Comparison of ENCODE assay signal across 28 cellular contexts in genomic region chr20:45506398-45506797, GRCh38. TPM values are rescaled to one million over a fixed set of nuclear protein-coding genes. Genes with fewer than 3 reads are reported as not detected.
"Had no signal": no experiment of that assay in that cellular context is flagged by ENCODE, and none has a peak within 500 bp of the region (broad histone marks: within the 10 kb centered on the region; RNA-seq: fewer than 3 reads in every experiment).

No MANE protein-coding gene starts in this region.

- H3K9me3 Mint-ChIP-seq: activated naive CD4-positive, alpha-beta T cell treated with anti-CD3 and anti-CD28 coated beads, Interleukin-2, amount 50 U/mL, for 72 hours; activated naive CD8-positive, alpha-beta T cell treated with anti-CD3 and anti-CD28 coated beads, Interleukin-2, amount 50 U/mL, for 24 hours; activated T-cell treated with anti-CD3 and anti-CD28 coated beads, Interleukin-2, amount 50 U/mL, for 24 hours; activated T-helper 1 cell treated with anti-CD3 and anti-CD28 coated beads, Interleukin-12 subunit alpha, Interleukin-12 subunit beta, Interleukin-2, Interleukin-4 antibody, amounts not matched to agents 30 ng/mL and 10 ng/mL and 1 ng/mL, durations not matched to agents 14 hours and 24 hours and 36 hours; brain; T-helper 1 cell treated with Interleukin-12 subunit alpha and Interleukin-12 subunit beta and Interleukin-4 antibody, amounts not matched to agents 30 μg/mL and 1 μg/mL, for 36 hours had no signal

- H3K36me3 Mint-ChIP-seq: activated CD8-positive, alpha-beta memory T cell treated with anti-CD3 and anti-CD28 coated beads, Interleukin-2, amount 10 ng/mL, durations not matched to agents 7 days and 5 days; activated naive CD4-positive, alpha-beta T cell treated with anti-CD3 and anti-CD28 coated beads, Interleukin-2, amount 50 U/mL, for 72 hours; brain had no signal

- ATAC-seq: activated CD8-positive, alpha-beta T cell treated with anti-CD3 and anti-CD28 coated beads, Interleukin-2, amount 10 ng/mL, durations not matched to agents 7 days and 5 days had no signal

- H3K27ac Mint-ChIP-seq: activated CD8-positive, alpha-beta memory T cell treated with anti-CD3 and anti-CD28 coated beads, Interleukin-2, amount 10 ng/mL, durations not matched to agents 7 days and 5 days; activated CD8-positive, alpha-beta T cell treated with anti-CD3 and anti-CD28 coated beads, Interleukin-2, amount 10 ng/mL, durations not matched to agents 7 days and 5 days; activated naive CD4-positive, alpha-beta T cell treated with anti-CD3 and anti-CD28 coated beads, Interleukin-2, amount 50 U/mL, for 72 hours; activated naive CD8-positive, alpha-beta T cell treated with anti-CD3 and anti-CD28 coated beads, Interleukin-2, amount 50 U/mL, for 24 hours; activated T-cell treated with anti-CD3 and anti-CD28 coated beads, Interleukin-2, amount 50 U/mL, for 24 hours; activated T-helper 1 cell treated with anti-CD3 and anti-CD28 coated beads, Interleukin-12 subunit alpha, Interleukin-12 subunit beta, Interleukin-2, Interleukin-4 antibody, amounts not matched to agents 30 ng/mL and 10 ng/mL and 1 ng/mL, durations not matched to agents 14 hours and 24 hours and 36 hours; brain; T-helper 1 cell treated with Interleukin-12 subunit alpha and Interleukin-12 subunit beta and Interleukin-4 antibody, amounts not matched to agents 30 μg/mL and 1 μg/mL, for 36 hours had no signal

- DNase-seq: activated CD4-positive, alpha-beta T cell treated with anti-CD3 and anti-CD28 coated beads for 48 hours; activated CD4-positive, alpha-beta T cell treated with anti-CD3 and anti-CD28 coated beads, Interleukin-2, amount 50 U/mL, for 4 hours; activated CD4-positive, CD25-positive, alpha-beta regulatory T cell treated with anti-CD3 and anti-CD28 coated beads, Interleukin-2, amount 50 U/mL, for 72 hours; activated CD8-positive, alpha-beta memory T cell treated with anti-CD3 and anti-CD28 coated beads, Interleukin-2, amount 10 ng/mL, durations not matched to agents 7 days and 5 days; activated CD8-positive, alpha-beta T cell treated with anti-CD3 and anti-CD28 coated beads, Interleukin-2, amount 10 ng/mL, durations not matched to agents 7 days and 5 days; activated effector memory CD4-positive, alpha-beta T cell treated with Interleukin-2 at 50 U/mL for 16 hours; activated naive CD4-positive, alpha-beta T cell treated with Interleukin-2 at 50 U/mL for 16 hours; activated naive CD8-positive, alpha-beta T cell treated with anti-CD3 and anti-CD28 coated beads, Interleukin-2, amount 50 U/mL, for 24 hours; activated T-cell treated with anti-CD3 and anti-CD28 coated beads, Interleukin-2, amount 50 U/mL, for 24 hours; amniotic stem cell; cerebellar nuclear complex; NCI-H1105; NCI-H1436; NCI-H1694 treated with DMSO at 0.1 percent for 48 hours; NCI-H2029 treated with DMSO at 0.1 percent for 48 hours; NCI-H345; NCI-H510A; NCI-H526 treated with DMSO at 0.1 percent for 48 hours; NCI-H82; NK-92 treated with Interleukin-12 subunit alpha and Interleukin-12 subunit beta, amount 100 ng/mL, for 24 hours; SHP77 treated with DMSO at 0.1 percent for 48 hours had no signal

- H3K4me3 Mint-ChIP-seq: activated CD8-positive, alpha-beta memory T cell treated with anti-CD3 and anti-CD28 coated beads, Interleukin-2, amount 10 ng/mL, durations not matched to agents 7 days and 5 days; activated CD8-positive, alpha-beta T cell treated with anti-CD3 and anti-CD28 coated beads, Interleukin-2, amount 10 ng/mL, durations not matched to agents 7 days and 5 days; activated naive CD8-positive, alpha-beta T cell treated with anti-CD3 and anti-CD28 coated beads, Interleukin-2, amount 50 U/mL, for 24 hours; activated T-cell treated with anti-CD3 and anti-CD28 coated beads, Interleukin-2, amount 50 U/mL, for 24 hours; activated T-helper 1 cell treated with anti-CD3 and anti-CD28 coated beads, Interleukin-12 subunit alpha, Interleukin-12 subunit beta, Interleukin-2, Interleukin-4 antibody, amounts not matched to agents 30 ng/mL and 10 ng/mL and 1 ng/mL, durations not matched to agents 14 hours and 24 hours and 36 hours; brain; T-helper 1 cell treated with Interleukin-12 subunit alpha and Interleukin-12 subunit beta and Interleukin-4 antibody, amounts not matched to agents 30 μg/mL and 1 μg/mL, for 36 hours had no signal

- FAIRE-seq: astrocyte had no signal

- H3K4me1 Mint-ChIP-seq: brain had no signal

RNA-seq across cellular contexts. Expression of gene SPINT3, which starts 9.0 kb away (rescaled TPM):
- total RNA-seq: activated CD8-positive, alpha-beta memory T cell treated with anti-CD3 and anti-CD28 coated beads, Interleukin-2, amount 10 ng/mL, durations not matched to agents 7 days and 5 days; activated CD8-positive, alpha-beta T cell treated with anti-CD3 and anti-CD28 coated beads, Interleukin-2, amount 10 ng/mL, durations not matched to agents 7 days and 5 days; activated naive CD4-positive, alpha-beta T cell treated with anti-CD3 and anti-CD28 coated beads, Interleukin-2, amount 50 U/mL, for 72 hours; activated T-helper 1 cell treated with anti-CD3 and anti-CD28 coated beads, Interleukin-12 subunit alpha, Interleukin-12 subunit beta, Interleukin-2, Interleukin-4 antibody, amounts not matched to agents 30 ng/mL and 10 ng/mL and 1 ng/mL, durations not matched to agents 14 hours and 24 hours and 36 hours; astrocyte; cardiac septum; SK-MEL-5 had no signal

RNA-seq across cellular contexts. Expression of gene WFDC6, which starts 32.9 kb away (rescaled TPM):
- total RNA-seq: activated CD8-positive, alpha-beta memory T cell treated with anti-CD3 and anti-CD28 coated beads, Interleukin-2, amount 10 ng/mL, durations not matched to agents 7 days and 5 days; activated CD8-positive, alpha-beta T cell treated with anti-CD3 and anti-CD28 coated beads, Interleukin-2, amount 10 ng/mL, durations not matched to agents 7 days and 5 days; activated naive CD4-positive, alpha-beta T cell treated with anti-CD3 and anti-CD28 coated beads, Interleukin-2, amount 50 U/mL, for 72 hours; activated T-helper 1 cell treated with anti-CD3 and anti-CD28 coated beads, Interleukin-12 subunit alpha, Interleukin-12 subunit beta, Interleukin-2, Interleukin-4 antibody, amounts not matched to agents 30 ng/mL and 10 ng/mL and 1 ng/mL, durations not matched to agents 14 hours and 24 hours and 36 hours; astrocyte; cardiac septum; SK-MEL-5 had no signal

RNA-seq across cellular contexts. Expression of gene WFDC2, which starts 36.8 kb away (rescaled TPM):
- total RNA-seq: activated CD8-positive, alpha-beta memory T cell treated with anti-CD3 and anti-CD28 coated beads, Interleukin-2, amount 10 ng/mL, durations not matched to agents 7 days and 5 days; activated CD8-positive, alpha-beta T cell treated with anti-CD3 and anti-CD28 coated beads, Interleukin-2, amount 10 ng/mL, durations not matched to agents 7 days and 5 days; activated T-helper 1 cell treated with anti-CD3 and anti-CD28 coated beads, Interleukin-12 subunit alpha, Interleukin-12 subunit beta, Interleukin-2, Interleukin-4 antibody, amounts not matched to agents 30 ng/mL and 10 ng/mL and 1 ng/mL, durations not matched to agents 14 hours and 24 hours and 36 hours; SK-MEL-5 had no signal

RNA-seq across cellular contexts. Expression of gene EPPIN, which starts 40.8 kb away (rescaled TPM):
- total RNA-seq: activated CD8-positive, alpha-beta memory T cell treated with anti-CD3 and anti-CD28 coated beads, Interleukin-2, amount 10 ng/mL, durations not matched to agents 7 days and 5 days; activated CD8-positive, alpha-beta T cell treated with anti-CD3 and anti-CD28 coated beads, Interleukin-2, amount 10 ng/mL, durations not matched to agents 7 days and 5 days; activated naive CD4-positive, alpha-beta T cell treated with anti-CD3 and anti-CD28 coated beads, Interleukin-2, amount 50 U/mL, for 72 hours; activated T-helper 1 cell treated with anti-CD3 and anti-CD28 coated beads, Interleukin-12 subunit alpha, Interleukin-12 subunit beta, Interleukin-2, Interleukin-4 antibody, amounts not matched to agents 30 ng/mL and 10 ng/mL and 1 ng/mL, durations not matched to agents 14 hours and 24 hours and 36 hours; astrocyte; cardiac septum; SK-MEL-5 had no signal
